Comparison of ENCODE assay signal across 10 cellular contexts in genomic region chr17:72935984-72936383, GRCh38.
"Had no signal": no experiment of that assay in that cellular context is flagged by ENCODE, and none has a peak within 500 bp of the region (broad histone marks: within the 10 kb centered on the region; RNA-seq: fewer than 3 reads in every experiment).

No MANE protein-coding gene starts in this region.

- H3K36me3 ChIP-seq: HAP-1 had no signal

- H2AFZ ChIP-seq: GM23248 had no signal

- H3K4me3 ChIP-seq: GM23248, HAP-1 had no signal

- H3K27ac ChIP-seq: GM23248, HL-60, KMS-11 had no signal

- H3K9me3 ChIP-seq: HAP-1 had no signal

- H3K9ac ChIP-seq: GM23248, KMS-11 had no signal

- H3K4me2 ChIP-seq: KMS-11 had no signal

- ATAC-seq: HCT116 had no signal

- DNase-seq: GM23248, GOT3, H7, HFFc6, IMR-90, KBM-7 had no signal
